ENCODE assay signal across 8 cellular contexts in the genomic region with DNA sequence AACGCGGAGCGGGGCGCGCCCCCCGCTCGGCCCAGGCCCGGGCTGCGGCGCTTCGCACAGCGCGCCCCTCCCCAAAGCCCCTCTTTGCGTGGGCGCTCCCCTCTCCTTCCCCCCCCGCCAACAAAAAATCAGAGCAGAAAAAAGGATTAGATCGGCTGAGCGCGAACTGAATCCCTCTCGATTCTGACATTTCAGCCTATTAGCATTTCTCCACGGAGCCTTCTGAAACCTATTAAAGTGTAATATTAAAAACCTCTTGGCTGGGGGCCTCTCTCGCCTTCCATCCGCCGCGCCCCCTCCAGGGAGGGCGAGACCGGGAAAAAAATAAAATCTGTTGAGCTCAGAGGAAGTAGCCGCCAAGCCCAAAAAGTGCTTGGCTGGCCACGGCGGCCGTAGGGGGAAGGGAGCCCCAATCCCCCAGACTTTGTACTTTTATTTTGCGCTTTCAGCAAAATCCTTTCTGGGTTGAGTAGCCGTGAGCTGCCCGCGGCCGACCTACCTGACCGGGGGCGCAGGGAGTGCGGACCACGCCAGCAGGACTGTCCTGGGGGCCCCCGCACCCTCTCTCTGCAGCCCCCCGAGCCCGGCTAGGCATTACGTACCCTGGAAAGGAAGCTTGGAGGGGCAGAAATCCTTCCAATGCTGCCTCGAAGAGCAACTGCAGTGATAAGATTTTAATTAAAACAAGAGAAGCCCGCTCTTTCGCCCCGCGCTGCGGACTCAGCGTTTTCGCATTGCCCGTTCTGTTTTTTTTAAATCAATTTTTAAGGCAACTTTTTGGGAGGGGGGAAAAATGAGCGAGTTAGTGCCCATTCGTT. TPM values are rescaled to one million over a fixed set of nuclear protein-coding genes. Genes with fewer than 3 reads are reported as not detected.
A peak's percentile ranks its signal among the peaks of the same experiment; 100 is the strongest.
DNase-seq lines count a peak whose midpoint lies in the region; ATAC-seq and TF ChIP-seq lines count a peak whose summit lies in the region.

No MANE protein-coding gene starts in this region.

- DNase-seq in ACHN (peak; percentile 49), GM06990 (ENCODE audit: extremely low read depth, insufficient read length) (no peak), PC-9 (peak; percentile 39 to 43)

- H3K4me1 ChIP-seq in PC-9 (replicated peaks; ENCODE audit: insufficient read depth) (no peaks in the 10 kb centered on the region), liver (ENCODE audit: control insufficient read depth in 4 of 4, insufficient read depth in 4 of 4, low read length in 3 of 4) (peaks cover 0 to 29% (median 12%) of the 10 kb centered on the region in 4 donors), subcutaneous abdominal adipose tissue (ENCODE audit: control insufficient read depth in 5 of 5, insufficient read depth in 5 of 5, low read length in 5 of 5) (peaks cover 0 to 65% (median 41%) of the 10 kb centered on the region in 5 donors)

- BruUV-seq in PC-9 (replicated peaks; lab: Mats Ljungman, UMichigan): no TSS peak

- H3K9me2 ChIP-seq in PC-9 (ENCODE audit: insufficient read depth): no peaks in the 10 kb centered on the region

- H4K20me1 ChIP-seq in PC-9 (ENCODE audit: insufficient read depth): no peaks in the 10 kb centered on the region

- ATAC-seq in GM19467 (IDR thresholded peaks at IDR 0.05; ENCODE audit: unreplicated experiment) (no peak), HG03342 (IDR thresholded peaks at IDR 0.05; ENCODE audit: unreplicated experiment) (no peak)

- H3K9ac ChIP-seq in liver (ENCODE audit: low read depth in 1 of 2, low read length in 2 of 2) (peak overlapping the region; percentile 96 to 98), subcutaneous abdominal adipose tissue (ENCODE audit: low read length in 5 of 5) (peak overlapping the region; percentile 72 to 84 (median 81))

- H3K4me3 ChIP-seq in GM06990 (replicated peaks; ENCODE audit: low read depth, low read length) (peak overlapping the region; percentile 47; the same call in 1 of the 2 replicates), PC-9 (peak overlapping the region; percentile 96), liver (ENCODE audit: low read depth in 1 of 3, low read length in 3 of 3) (peak overlapping the region; percentile 63 to 89 (median 83)), subcutaneous abdominal adipose tissue (ENCODE audit: low read depth in 1 of 5, low read length in 5 of 5) (peak overlapping the region; percentile 90 to 97 (median 94))

- peak in 1 of 2 donors; percentile 26 for TF ChIP-seq RAD21 in liver (IDR thresholded peaks at IDR 0.05)

- peaks cover 48% of the 10 kb centered on the region for H3F3A ChIP-seq in PC-9 (ENCODE audit: insufficient read depth, low read depth)

- H3K27ac ChIP-seq in PC-9: peak overlapping the region; percentile 94
- peak overlapping the region; percentile 99 for H3K27ac ChIP-seq in cingulate gyrus (ENCODE audit: low read depth, low read length)
- peak overlapping the region; percentile 95 to 100 for H3K27ac ChIP-seq in liver (ENCODE audit: low read depth in 1 of 2, low read length in 2 of 2)
- peak overlapping the region; percentile 93 for H3K27ac ChIP-seq in subcutaneous abdominal adipose tissue (ENCODE audit: low read depth, low read length)

- H3K79me2 ChIP-seq in PC-9 (ENCODE audit: low read depth): peaks cover 95% of the 10 kb centered on the region

- no peak for TF ChIP-seq CTCF in GM06990 (IDR thresholded peaks at IDR 0.05; ENCODE audit: insufficient read depth, low read length, poor library complexity, severe bottlenecking)
- peak; percentile 12; the same call in 1 of the 2 replicates for TF ChIP-seq CTCF in PC-9 (conservative IDR thresholded peaks at IDR 0.05)
- TF ChIP-seq CTCF in liver (IDR thresholded peaks at IDR 0.05; ENCODE audit: low read depth, low read length, missing input control): peak; percentile 8

- H3K27me3 ChIP-seq in GM06990 (replicated peaks; ENCODE audit: control insufficient read depth, insufficient read depth, low read length) (peaks cover 3% of the 10 kb centered on the region; the same call in 1 of the 2 replicates), PC-9 (ENCODE audit: insufficient read depth, low read depth) (no peaks in the 10 kb centered on the region), liver (ENCODE audit: control insufficient read depth in 4 of 4, insufficient read depth in 4 of 4, low read length in 3 of 4) (no peaks in the 10 kb centered on the region), subcutaneous abdominal adipose tissue (ENCODE audit: control insufficient read depth in 5 of 5, insufficient read depth in 4 of 5, low read length in 5 of 5) (no peaks in the 10 kb centered on the region)

- in situ Hi-C loops in ACHN (cut with HindIII; ENCODE audit: low pct_ligation_motif_present, low pct_unique_long_range_greater_than_20kb, low sequenced_read_pairs): no loop called here

- under 1% methylated on average over 55 of the region's 55 CpGs for WGBS in liver

- POLR2A ChIA-PET in PC-9 (lab: Charles Lee; ENCODE audit: unreplicated experiment): interaction anchor here (0.6 to 0.9 kb wide), 2 partner anchors 133 to 961 kb away, joined by 3 to 16 read pairs; no protein-coding TSS in a partner anchor

- H2AFZ ChIP-seq in PC-9: peak overlapping the region; percentile 90

- peak overlapping the region; percentile 96 for H3K4me2 ChIP-seq in PC-9

- intact Hi-C loops in PC-9 (cut with micrococcal nuclease; ENCODE audit: unreplicated experiment): loop anchor here (1.0 to 2.0 kb wide), 2 partner anchors 166 to 185 kb away; no protein-coding TSS in a partner anchor

- H3K36me3 ChIP-seq in GM06990 (ENCODE audit: control insufficient read depth, insufficient read depth, low read length): no peaks in the 10 kb centered on the region
- H3K36me3 ChIP-seq in PC-9 (ENCODE audit: low read depth): no peaks in the 10 kb centered on the region
- no peaks in the 10 kb centered on the region for H3K36me3 ChIP-seq in liver (ENCODE audit: control insufficient read depth in 4 of 4, insufficient read depth in 3 of 4, low read depth in 1 of 4, low read length in 3 of 4)
- no peaks in the 10 kb centered on the region for H3K36me3 ChIP-seq in subcutaneous abdominal adipose tissue (ENCODE audit: control insufficient read depth in 5 of 5, insufficient read depth in 5 of 5, low read length in 5 of 5)

- CTCF ChIA-PET in PC-9 (lab: Charles Lee): interaction anchor here (0.6 kb wide), 1 partner anchor 22 kb away, joined by 5 read pairs; no protein-coding TSS in a partner anchor

- H3K9me3 ChIP-seq in PC-9 (ENCODE audit: insufficient read depth, low read depth): no peaks in the 10 kb centered on the region
- no peaks in the 10 kb centered on the region for H3K9me3 ChIP-seq in liver (ENCODE audit: control insufficient read depth in 4 of 4, low read length in 3 of 4)
- no peaks in the 10 kb centered on the region for H3K9me3 ChIP-seq in subcutaneous abdominal adipose tissue (ENCODE audit: control insufficient read depth in 5 of 5, low read length in 5 of 5)

TF ChIP-seq in liver, 16 proteins besides CTCF, POLR2A, EP300 and RAD21:
- TF ChIP-seq, protein P1, sequence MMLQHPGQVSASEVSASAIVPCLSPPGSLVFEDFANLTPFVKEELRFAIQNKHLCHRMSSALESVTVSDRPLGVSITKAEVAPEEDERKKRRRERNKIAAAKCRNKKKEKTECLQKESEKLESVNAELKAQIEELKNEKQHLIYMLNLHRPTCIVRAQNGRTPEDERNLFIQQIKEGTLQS (IDR thresholded peaks at IDR 0.05): no peak
- TF ChIP-seq, protein P2, sequence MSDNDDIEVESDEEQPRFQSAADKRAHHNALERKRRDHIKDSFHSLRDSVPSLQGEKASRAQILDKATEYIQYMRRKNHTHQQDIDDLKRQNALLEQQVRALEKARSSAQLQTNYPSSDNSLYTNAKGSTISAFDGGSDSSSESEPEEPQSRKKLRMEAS (IDR thresholded peaks at IDR 0.05): peak; percentile 25
- TF ChIP-seq, protein P3, sequence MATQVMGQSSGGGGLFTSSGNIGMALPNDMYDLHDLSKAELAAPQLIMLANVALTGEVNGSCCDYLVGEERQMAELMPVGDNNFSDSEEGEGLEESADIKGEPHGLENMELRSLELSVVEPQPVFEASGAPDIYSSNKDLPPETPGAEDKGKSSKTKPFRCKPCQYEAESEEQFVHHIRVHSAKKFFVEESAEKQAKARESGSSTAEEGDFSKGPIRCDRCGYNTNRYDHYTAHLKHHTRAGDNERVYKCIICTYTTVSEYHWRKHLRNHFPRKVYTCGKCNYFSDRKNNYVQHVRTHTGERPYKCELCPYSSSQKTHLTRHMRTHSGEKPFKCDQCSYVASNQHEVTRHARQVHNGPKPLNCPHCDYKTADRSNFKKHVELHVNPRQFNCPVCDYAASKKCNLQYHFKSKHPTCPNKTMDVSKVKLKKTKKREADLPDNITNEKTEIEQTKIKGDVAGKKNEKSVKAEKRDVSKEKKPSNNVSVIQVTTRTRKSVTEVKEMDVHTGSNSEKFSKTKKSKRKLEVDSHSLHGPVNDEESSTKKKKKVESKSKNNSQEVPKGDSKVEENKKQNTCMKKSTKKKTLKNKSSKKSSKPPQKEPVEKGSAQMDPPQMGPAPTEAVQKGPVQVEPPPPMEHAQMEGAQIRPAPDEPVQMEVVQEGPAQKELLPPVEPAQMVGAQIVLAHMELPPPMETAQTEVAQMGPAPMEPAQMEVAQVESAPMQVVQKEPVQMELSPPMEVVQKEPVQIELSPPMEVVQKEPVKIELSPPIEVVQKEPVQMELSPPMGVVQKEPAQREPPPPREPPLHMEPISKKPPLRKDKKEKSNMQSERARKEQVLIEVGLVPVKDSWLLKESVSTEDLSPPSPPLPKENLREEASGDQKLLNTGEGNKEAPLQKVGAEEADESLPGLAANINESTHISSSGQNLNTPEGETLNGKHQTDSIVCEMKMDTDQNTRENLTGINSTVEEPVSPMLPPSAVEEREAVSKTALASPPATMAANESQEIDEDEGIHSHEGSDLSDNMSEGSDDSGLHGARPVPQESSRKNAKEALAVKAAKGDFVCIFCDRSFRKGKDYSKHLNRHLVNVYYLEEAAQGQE (IDR thresholded peaks at IDR 0.05): no peak
- TF ChIP-seq HNF4A (conservative IDR thresholded peaks at IDR 0.05): peak; percentile 64 to 82
- TF ChIP-seq JUND (IDR thresholded peaks at IDR 0.05): no peak
- no peak for TF ChIP-seq FOXA2 (IDR thresholded peaks at IDR 0.05)
- TF ChIP-seq SP1 (IDR thresholded peaks at IDR 0.05): peak; percentile 31
- peak in 1 of 2 donors; percentile 39 for TF ChIP-seq RXRA (IDR thresholded peaks at IDR 0.05)
- peak; percentile 72 for TF ChIP-seq TAF1 (conservative IDR thresholded peaks at IDR 0.05)
- TF ChIP-seq HNF4G (IDR thresholded peaks at IDR 0.05): peak; percentile 69

RNA-seq across cellular contexts. Expression of a gene that starts 1.3 kb away (rescaled TPM):
- 128 and 159 TPM in 2 replicates for total RNA-seq in PC-9 (2021)
- total RNA-seq in liver: 10 to 100 TPM; 25.1 to 37.1 TPM
- polyA plus RNA-seq in liver: 10 to 100 TPM in 1 of 2 donors, 1 to 10 TPM in 1; 2.3 to 15.7 TPM
